In genomic region chr13:45231722-45232121, GRCh38 we compare ENCODE assay signal across 17 cellular contexts. TPM values are rescaled to one million over a fixed set of nuclear protein-coding genes. Genes with fewer than 3 reads are reported as not detected.
DNase-seq lines count a peak whose midpoint lies in the region; ATAC-seq and TF ChIP-seq lines count a peak whose summit lies in the region.
"Had no signal": no experiment of that assay in that cellular context is flagged by ENCODE, and none has a peak within 500 bp of the region (broad histone marks: within the 10 kb centered on the region; RNA-seq: fewer than 3 reads in every experiment).

No MANE protein-coding gene starts in this region.

- no peak overlapping the region for H3K4me2 ChIP-seq in SK-N-SH

- DNase-seq in NCI-H526 (lab: John Stamatoyannopoulos, UW) (peak; percentile 15 to 66), NCI-H526 treated with DMSO at 0.1 percent for 48 hours (lab: John Stamatoyannopoulos, UW) (no peak), SK-N-SH (peak; percentile 11), foreskin keratinocyte (no peak), stromal cell of bone marrow (ENCODE audit: low read depth) (peak; percentile 46), NCI-H187 treated with DMSO at 0.1 percent for 48 hours (lab: John Stamatoyannopoulos, UW) (no peak), uterus (no peak), lower leg skin (ENCODE audit: low spot score in 2 of 2) (no peak)
- DNase-seq: activated B cell treated with CpG ODN at 0.5 μM for 24 hours; activated T-cell treated with anti-CD3 and anti-CD28 coated beads, Interleukin-2, amount 50 U/mL, for 48 hours; GDM1; GOT3; KBM-7; NCI-H446 treated with DMSO at 0.1 percent for 48 hours had no signal

- H3K27ac ChIP-seq in SK-N-SH (ENCODE audit: low read depth in 2 of 2, low read length in 1 of 2) (peak overlapping the region in 1 of 2 experiments; percentile 72; a peak in 2 of 4 replicates), foreskin keratinocyte (peak overlapping the region; percentile 24), uterus (no peak overlapping the region)
- H3K27ac ChIP-seq: SJSA1, suprapubic skin had no signal

- peaks cover 40% of the 10 kb centered on the region for H3F3A ChIP-seq in SK-N-SH (replicated peaks; ENCODE audit: insufficient read depth)

- ATAC-seq in foreskin keratinocyte: peak; percentile 35

- POLR2A ChIA-PET in SK-N-SH (lab: Yijun Ruan, JAX): no interaction called here

- no peaks in the 10 kb centered on the region for H3K9me2 ChIP-seq in SK-N-SH

- peak overlapping the region; percentile 7; the same call in 1 of the 2 replicates for H3K9ac ChIP-seq in SK-N-SH

- no peak overlapping the region for H3K4me3 ChIP-seq in SK-N-SH (ENCODE audit: low read depth in 2 of 2, low read length in 1 of 2)
- H3K4me3 ChIP-seq in uterus: no peak overlapping the region
- no peak overlapping the region for H3K4me3 ChIP-seq in lower leg skin (ENCODE audit: low read depth, poor library complexity, severe bottlenecking)
- H3K4me3 ChIP-seq: SJSA1, suprapubic skin had no signal

- intact Hi-C loops in uterus (cut with DNase I; ENCODE audit: low total_unique reads) (loop anchor here (2.0 kb wide), 1 partner anchor 33 kb away; no protein-coding TSS in a partner anchor), lower leg skin (cut with DNase I; ENCODE audit: low total_unique reads) (no loop called here)

- H4K20me1 ChIP-seq in SK-N-SH (ENCODE audit: insufficient read depth): no peaks in the 10 kb centered on the region

- no peak overlapping the region for H2AFZ ChIP-seq in SK-N-SH (ENCODE audit: low read depth)

- no peak for TF ChIP-seq RAD21 in SK-N-SH (IDR thresholded peaks at IDR 0.05; ENCODE audit: low read length)

- CTCF ChIA-PET in SK-N-SH (lab: Yijun Ruan, JAX): interaction anchor here (1.5 kb wide), 1 partner anchor 16 kb away, joined by 3 read pairs; no protein-coding TSS in a partner anchor

- H3K9me3 ChIP-seq in SK-N-SH (no peaks in the 10 kb centered on the region), uterus (no peaks in the 10 kb centered on the region)
- H3K9me3 ChIP-seq: SJSA1, suprapubic skin had no signal

- peaks cover 21% of the 10 kb centered on the region; the same call in 1 of the 2 replicates for H3K79me2 ChIP-seq in SK-N-SH (ENCODE audit: insufficient read depth)

- H3K36me3 ChIP-seq in SK-N-SH (replicated peaks in 1 of 2; ENCODE audit: control insufficient read depth in 1 of 2, insufficient read depth in 2 of 2, low read length in 1 of 2) (peaks cover 0 to 3% of the 10 kb centered on the region in 2 experiments), uterus (no peaks in the 10 kb centered on the region)
- H3K36me3 ChIP-seq: SJSA1, suprapubic skin had no signal

- no peak for TF ChIP-seq EP300 in SK-N-SH (IDR thresholded peaks at IDR 0.05; ENCODE audit: borderline replicate concordance in 1 of 2, low read depth in 1 of 2, low read length in 1 of 2)

- TF ChIP-seq POLR2A in uterus (IDR thresholded peaks at IDR 0.05) (no peak), lower leg skin (IDR thresholded peaks at IDR 0.05) (no peak)

- TF ChIP-seq CTCF in SK-N-SH (IDR thresholded peaks at IDR 0.05) (no peak), foreskin keratinocyte (conservative IDR thresholded peaks at IDR 0.05) (no peak), uterus (IDR thresholded peaks at IDR 0.05) (no peak), lower leg skin (IDR thresholded peaks at IDR 0.05) (no peak)

- H3K4me1 ChIP-seq in SK-N-SH (ENCODE audit: control insufficient read depth in 1 of 2, insufficient read depth in 2 of 2, low read depth in 1 of 2, low read length in 1 of 2) (peaks cover 0 to 9% of the 10 kb centered on the region in 2 experiments; a peak in 1 of 4 replicates), foreskin keratinocyte (peaks cover 5% of the 10 kb centered on the region), uterus (no peaks in the 10 kb centered on the region)

- WGBS in SK-N-SH (ENCODE audit: low lambda C conversion rate): 23% methylated on average over 1 of the region's 1 CpG
- 14 to 18% methylated on average over 1 of the region's 1 CpG for WGBS in lower leg skin, 2 donors

- H3K27me3 ChIP-seq in SK-N-SH (ENCODE audit: insufficient read depth) (no peaks in the 10 kb centered on the region), foreskin keratinocyte (no peaks in the 10 kb centered on the region), uterus (no peaks in the 10 kb centered on the region)
- H3K27me3 ChIP-seq: SJSA1, suprapubic skin had no signal

TF ChIP-seq in SK-N-SH, 30 proteins besides CTCF, POLR2A, EP300 and RAD21:
- TF ChIP-seq PBX3 (IDR thresholded peaks at IDR 0.05) (0 out of 2 replicates have a peak, but pooled peaks have one; percentile 22), SIN3A (IDR thresholded peaks at IDR 0.05; ENCODE audit: borderline replicate concordance, low read depth, low read length) (no peak)

RNA-seq across cellular contexts. Expression of gene KCTD4, which starts 30.9 kb away (rescaled TPM):
- 0.56 and 1.3 TPM in 2 replicates for polyA plus RNA-seq in SK-N-SH (2012; rRNA removed)
- 1.2 and 1.7 TPM in 2 replicates for polyA plus RNA-seq in SK-N-SH (2012; cell fraction: cytosol; rRNA removed)
- polyA plus RNA-seq in SK-N-SH (2012; cell fraction: nucleus; rRNA removed): 1.2 and 1.4 TPM in 2 replicates
- total RNA-seq in foreskin keratinocyte: 0.14 and 0.21 TPM in 2 replicates
- 0.12 and 0.17 TPM in 2 replicates for polyA plus RNA-seq in foreskin keratinocyte
- total RNA-seq in uterus: not detected
- total RNA-seq in lower leg skin: 1 to 10 TPM; 2.1 to 7.9 (median 4.8) TPM
- total RNA-seq: activated B cell treated with CpG ODN at 0.5 μM for 24 hours, liver had no signal

Comparison
In these comparisons a context has a peak if more than half of its experiments do, and no peak if none do; other contexts are left out.
1. DNase-seq: peak in NCI-H526 (2 of 2), SK-N-SH (single experiment) and stromal cell of bone marrow (single experiment); none in NCI-H526 treated with DMSO at 0.1 percent for 48 hours (single experiment), foreskin keratinocyte (0 of 2), NCI-H187 treated with DMSO at 0.1 percent for 48 hours (single experiment), uterus (0 of 2) and lower leg skin (0 of 2).